In genomic region chr5:16736158-16736994, GRCh38 we compare ENCODE assay signal across 1 cellular context.
TF ChIP-seq lines count a peak whose summit lies in the region.

No MANE protein-coding gene starts in this region.

TF ChIP-seq in HCT116, 20 proteins besides CTCF, POLR2A, EP300 and RAD21 (continued from another document):
- TF ChIP-seq REST (IDR thresholded peaks at IDR 0.05; ENCODE audit: low read depth), result no peak
- peak; percentile 44; the same call in 1 of the 2 replicates for TF ChIP-seq ATF3 (IDR thresholded peaks at IDR 0.05)
- no peak for TF ChIP-seq EGR1 (IDR thresholded peaks at IDR 0.05; ENCODE audit: low read depth)
- TF ChIP-seq SRF (IDR thresholded peaks at IDR 0.05; ENCODE audit: low read depth), result no peak
- no peak for TF ChIP-seq ZNF274 (IDR thresholded peaks at IDR 0.05; ENCODE audit: low read depth, low read length)
- TF ChIP-seq FOSL1 (IDR thresholded peaks at IDR 0.05; ENCODE audit: low read depth), result 0 out of 2 replicates have a peak, but pooled peaks have one; percentile 12
- peak; percentile 36 for TF ChIP-seq YY1 (IDR thresholded peaks at IDR 0.05; ENCODE audit: extremely low read depth, insufficient replicate concordance, low read depth, low read length)
- TF ChIP-seq POLR2AphosphoS5 (IDR thresholded peaks at IDR 0.05; ENCODE audit: low read depth, low read length), result peak; percentile 40; the same call in 1 of the 2 replicates
- peak; percentile 87 for TF ChIP-seq CEBPB (IDR thresholded peaks at IDR 0.05; ENCODE audit: low read depth)
